In the genomic region with DNA sequence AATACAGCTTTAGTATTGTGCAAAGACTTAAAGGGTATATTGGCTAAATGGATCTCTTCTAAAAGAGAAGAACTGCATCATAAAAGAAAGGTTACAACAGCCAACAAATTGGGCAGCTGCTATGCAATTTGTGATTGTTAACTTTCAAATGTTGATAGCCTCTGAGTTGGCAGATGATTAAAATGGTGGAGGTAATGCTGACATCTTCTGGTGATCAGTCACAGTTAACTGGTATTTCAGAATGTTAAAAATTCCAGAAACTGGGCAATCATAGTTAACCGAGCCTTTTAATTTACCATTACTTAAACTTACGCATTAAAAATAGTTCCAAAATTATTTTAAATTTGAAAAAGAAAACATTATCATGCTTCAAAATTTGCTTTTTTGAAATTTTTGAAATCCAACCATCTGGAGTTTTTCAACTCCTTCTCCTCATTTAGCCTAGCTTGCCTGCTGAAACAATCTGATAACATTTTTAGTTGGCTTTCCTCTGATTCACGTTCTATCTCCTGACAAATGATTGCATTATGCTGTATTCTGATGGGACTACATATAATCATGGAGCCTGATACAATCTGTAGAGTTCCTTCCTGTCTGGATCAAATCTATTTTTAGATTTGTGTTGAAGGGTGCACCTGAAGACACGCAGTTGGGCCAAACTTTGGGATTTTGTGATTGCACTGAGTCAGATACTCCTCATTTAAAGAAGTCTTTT, we compare ENCODE assay signal across 20 cellular contexts.
DNase-seq lines count a peak whose midpoint lies in the region; ATAC-seq, FAIRE-seq and TF ChIP-seq lines count a peak whose summit lies in the region.
"Had no signal": no experiment of that assay in that cellular context is flagged by ENCODE, and none has a peak within 500 bp of the region (broad histone marks: within the 10 kb centered on the region; RNA-seq: fewer than 3 reads in every experiment).

No MANE protein-coding gene starts in this region.

- no peak overlapping the region for H2AFZ ChIP-seq in astrocyte (ENCODE audit: low read depth, low read length)

- H3K36me3 Mint-ChIP-seq in HFFc6 (ENCODE audit: low read depth) (no peaks in the 10 kb centered on the region), astrocyte (ENCODE audit: low read depth, unreplicated experiment) (no peaks in the 10 kb centered on the region)
- H3K36me3 Mint-ChIP-seq in activated CD8-positive, alpha-beta memory T cell treated with anti-CD3 and anti-CD28 coated beads, Interleukin-2, amount 10 ng/mL, durations not matched to agents 7 days and 5 days: no peaks in the 10 kb centered on the region
- H3K36me3 Mint-ChIP-seq: activated naive CD4-positive, alpha-beta T cell treated with anti-CD3 and anti-CD28 coated beads, Interleukin-2, amount 50 U/mL, for 24 hours; stimulated activated memory B cell treated with anti-CD40 and anti-IgM and Interleukin-4, amounts not matched to agents 10 μg/mL and 1 μg/mL and 100 μg/mL, for 72 hours; type B pancreatic cell had no signal

- TF ChIP-seq CTCF in AG09319 (IDR thresholded peaks at IDR 0.05; ENCODE audit: low read depth, low read length) (peak; percentile 14; the same call in 1 of the 2 replicates), HFFc6 (IDR thresholded peaks at IDR 0.05) (peak; percentile 63), astrocyte (IDR thresholded peaks at IDR 0.05; ENCODE audit: insufficient read depth, low read depth, low read length) (no peak)

- no peak for DNase-seq in AG09319 (ENCODE audit: extremely low read depth, low read depth)
- DNase-seq in HFFc6: peak; percentile 38
- DNase-seq in astrocyte (ENCODE audit: low read depth): no peak
- DNase-seq in medulla oblongata (ENCODE audit: extremely low spot score): peak; percentile 55
- no peak for DNase-seq in NCI-H1048 (lab: John Stamatoyannopoulos, UW)
- no peak for DNase-seq in activated CD8-positive, alpha-beta memory T cell treated with anti-CD3 and anti-CD28 coated beads, Interleukin-2, amount 10 ng/mL, durations not matched to agents 7 days and 5 days
- DNase-seq: activated CD4-positive, alpha-beta T cell treated with anti-CD3 and anti-CD28 coated beads, Interleukin-2, amount 10 ng/mL, durations not matched to agents 24 days and 14 days; activated T-cell treated with anti-CD3 and anti-CD28 coated beads for 4 hours; Kasumi-1; NCI-H2107; nucleus accumbens had no signal

- no peaks in the 10 kb centered on the region for H3K36me3 ChIP-seq in astrocyte (ENCODE audit: insufficient read depth, low read length)
- H3K36me3 ChIP-seq: breast epithelium had no signal

- H3K4me3 ChIP-seq in astrocyte (ENCODE audit: insufficient read depth, low read depth, low read length): no peak overlapping the region
- H3K4me3 ChIP-seq: breast epithelium, GM12878 had no signal

- H3K27me3 ChIP-seq in astrocyte (ENCODE audit: insufficient read depth, low read length): no peaks in the 10 kb centered on the region
- H3K27me3 ChIP-seq: breast epithelium had no signal

- H3K4me1 Mint-ChIP-seq in HFFc6 (ENCODE audit: low read depth) (peaks cover 64% of the 10 kb centered on the region), astrocyte (ENCODE audit: low read depth, unreplicated experiment) (peaks cover 4% of the 10 kb centered on the region)
- no peaks in the 10 kb centered on the region for H3K4me1 Mint-ChIP-seq in activated CD8-positive, alpha-beta memory T cell treated with anti-CD3 and anti-CD28 coated beads, Interleukin-2, amount 10 ng/mL, durations not matched to agents 7 days and 5 days
- H3K4me1 Mint-ChIP-seq: activated CD4-positive, alpha-beta T cell treated with anti-CD3 and anti-CD28 coated beads, Interleukin-2, amount 10 ng/mL, durations not matched to agents 24 days and 14 days; stimulated activated memory B cell treated with anti-CD40 and anti-IgM and Interleukin-4, amounts not matched to agents 10 μg/mL and 1 μg/mL and 100 μg/mL, for 72 hours had no signal

- no peak for ATAC-seq in activated CD8-positive, alpha-beta memory T cell treated with anti-CD3 and anti-CD28 coated beads, Interleukin-2, amount 10 ng/mL, durations not matched to agents 7 days and 5 days
- ATAC-seq in HG03039 (IDR thresholded peaks at IDR 0.05; ENCODE audit: unreplicated experiment) (no peak), HG03571 (IDR thresholded peaks at IDR 0.05; ENCODE audit: unreplicated experiment) (no peak)
- ATAC-seq: GM12878; Right ventricle myocardium inferior; stimulated activated memory B cell treated with anti-CD40 and anti-IgM and Interleukin-4, amounts not matched to agents 10 μg/mL and 1 μg/mL and 100 μg/mL, for 72 hours had no signal

- peaks cover 4% of the 10 kb centered on the region for H3K4me1 ChIP-seq in astrocyte (ENCODE audit: insufficient read depth, low read length)
- H3K4me1 ChIP-seq: breast epithelium had no signal

- no peak overlapping the region for H3K9ac ChIP-seq in astrocyte (ENCODE audit: low read length)

- FAIRE-seq in astrocyte (lab: Jason Lieb, UNC): peak; percentile 54
- FAIRE-seq: GM12878 had no signal

- H3K27ac Mint-ChIP-seq in HFFc6: peak overlapping the region; percentile 14; the same call in 1 of the 2 replicates
- peak overlapping the region; percentile 3 for H3K27ac Mint-ChIP-seq in astrocyte (ENCODE audit: unreplicated experiment)
- no peak overlapping the region for H3K27ac Mint-ChIP-seq in activated CD8-positive, alpha-beta memory T cell treated with anti-CD3 and anti-CD28 coated beads, Interleukin-2, amount 10 ng/mL, durations not matched to agents 7 days and 5 days
- H3K27ac Mint-ChIP-seq: activated CD4-positive, alpha-beta T cell treated with anti-CD3 and anti-CD28 coated beads, Interleukin-2, amount 10 ng/mL, durations not matched to agents 24 days and 14 days; activated naive CD4-positive, alpha-beta T cell treated with anti-CD3 and anti-CD28 coated beads, Interleukin-2, amount 50 U/mL, for 24 hours; stimulated activated memory B cell treated with anti-CD40 and anti-IgM and Interleukin-4, amounts not matched to agents 10 μg/mL and 1 μg/mL and 100 μg/mL, for 72 hours; type B pancreatic cell had no signal

- H3K9me3 Mint-ChIP-seq in HFFc6: no peaks in the 10 kb centered on the region
- H3K9me3 Mint-ChIP-seq in astrocyte (ENCODE audit: unreplicated experiment): peaks cover 3% of the 10 kb centered on the region
- H3K9me3 Mint-ChIP-seq in activated CD8-positive, alpha-beta memory T cell treated with anti-CD3 and anti-CD28 coated beads, Interleukin-2, amount 10 ng/mL, durations not matched to agents 7 days and 5 days (ENCODE audit: low read depth): no peaks in the 10 kb centered on the region
- H3K9me3 Mint-ChIP-seq: activated CD4-positive, alpha-beta T cell treated with anti-CD3 and anti-CD28 coated beads, Interleukin-2, amount 10 ng/mL, durations not matched to agents 24 days and 14 days; type B pancreatic cell had no signal

- no peaks in the 10 kb centered on the region for H4K20me1 ChIP-seq in astrocyte (ENCODE audit: insufficient read depth, low read length)

- H3K9me3 ChIP-seq in astrocyte (ENCODE audit: insufficient read depth, low read depth, low read length): no peaks in the 10 kb centered on the region

- H3K4me2 ChIP-seq in astrocyte (ENCODE audit: low read length): no peak overlapping the region

- H3K79me2 ChIP-seq in astrocyte (ENCODE audit: insufficient read depth, low read length): no peaks in the 10 kb centered on the region

- H3K27me3 Mint-ChIP-seq in HFFc6 (ENCODE audit: insufficient read depth): no peaks in the 10 kb centered on the region; the same call in none of the 2 replicates
- H3K27me3 Mint-ChIP-seq in astrocyte (ENCODE audit: low read depth, unreplicated experiment): no peaks in the 10 kb centered on the region
- no peaks in the 10 kb centered on the region for H3K27me3 Mint-ChIP-seq in activated CD8-positive, alpha-beta memory T cell treated with anti-CD3 and anti-CD28 coated beads, Interleukin-2, amount 10 ng/mL, durations not matched to agents 7 days and 5 days
- H3K27me3 Mint-ChIP-seq: activated CD4-positive, alpha-beta T cell treated with anti-CD3 and anti-CD28 coated beads, Interleukin-2, amount 10 ng/mL, durations not matched to agents 24 days and 14 days; activated naive CD4-positive, alpha-beta T cell treated with anti-CD3 and anti-CD28 coated beads, Interleukin-2, amount 50 U/mL, for 24 hours; stimulated activated memory B cell treated with anti-CD40 and anti-IgM and Interleukin-4, amounts not matched to agents 10 μg/mL and 1 μg/mL and 100 μg/mL, for 72 hours; type B pancreatic cell had no signal

- CTCF ChIA-PET in activated CD8-positive, alpha-beta memory T cell treated with anti-CD3 and anti-CD28 coated beads, Interleukin-2, amount 10 ng/mL, durations not matched to agents 7 days and 5 days (lab: Charles Lee): no interaction called here

- H3K4me3 Mint-ChIP-seq in HFFc6 (no peak overlapping the region; the same call in 1 of the 2 replicates), astrocyte (ENCODE audit: unreplicated experiment) (no peak overlapping the region)
- no peak overlapping the region for H3K4me3 Mint-ChIP-seq in activated CD8-positive, alpha-beta memory T cell treated with anti-CD3 and anti-CD28 coated beads, Interleukin-2, amount 10 ng/mL, durations not matched to agents 7 days and 5 days
- H3K4me3 Mint-ChIP-seq: activated CD4-positive, alpha-beta T cell treated with anti-CD3 and anti-CD28 coated beads, Interleukin-2, amount 10 ng/mL, durations not matched to agents 24 days and 14 days; activated naive CD4-positive, alpha-beta T cell treated with anti-CD3 and anti-CD28 coated beads, Interleukin-2, amount 50 U/mL, for 24 hours; stimulated activated memory B cell treated with anti-CD40 and anti-IgM and Interleukin-4, amounts not matched to agents 10 μg/mL and 1 μg/mL and 100 μg/mL, for 72 hours; type B pancreatic cell had no signal

- H3K27ac ChIP-seq in astrocyte (ENCODE audit: low read depth, low read length): no peak overlapping the region
- H3K27ac ChIP-seq: breast epithelium, C4-2B had no signal

Comparison
In these comparisons a context has a peak if more than half of its experiments do, and no peak if none do; other contexts are left out.
1. DNase-seq: peak in HFFc6 (single experiment) and medulla oblongata (single experiment); none in AG09319 (single experiment), astrocyte (single experiment), NCI-H1048 (single experiment) and activated CD8-positive, alpha-beta memory T cell treated with anti-CD3 and anti-CD28 coated beads, Interleukin-2, amount 10 ng/mL, durations not matched to agents 7 days and 5 days (single experiment).